ENCODE assay signal across 24 cellular contexts in the genomic region with DNA sequence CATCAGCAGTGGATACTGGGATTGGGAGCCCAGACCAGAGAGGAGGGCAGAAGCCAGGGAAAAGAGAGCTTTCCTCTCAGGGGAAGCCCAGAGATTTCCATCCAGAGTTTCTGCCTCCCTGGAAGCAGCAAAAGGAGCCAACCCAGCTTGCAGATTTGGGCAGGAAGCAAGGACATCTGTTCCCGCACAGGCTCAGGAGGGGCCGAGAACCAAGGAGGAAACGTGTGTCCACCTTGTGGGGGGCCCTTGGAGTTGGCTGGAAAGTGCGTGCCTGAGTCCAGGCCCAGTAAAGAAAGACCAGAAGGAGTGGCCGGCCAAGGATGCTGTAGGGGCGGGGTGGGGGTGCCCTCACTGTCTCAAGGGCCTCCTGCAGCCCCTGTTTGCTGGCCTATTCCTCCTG.
"Had no signal": no experiment of that assay in that cellular context is flagged by ENCODE, and none has a peak within 500 bp of the region (broad histone marks: within the 10 kb centered on the region; RNA-seq: fewer than 3 reads in every experiment).

No MANE protein-coding gene starts in this region.

- H3K27ac ChIP-seq: colonic mucosa, esophagus muscularis mucosa, foreskin keratinocyte, gastroesophageal sphincter, heart left ventricle, neutrophil, parathyroid adenoma, right lobe of liver, thyroid gland had no signal

- H3K36me3 ChIP-seq: colonic mucosa, esophagus muscularis mucosa, gastroesophageal sphincter, heart left ventricle, neutrophil, right lobe of liver, thyroid gland had no signal

- H3K9me3 ChIP-seq: colonic mucosa, esophagus muscularis mucosa, gastroesophageal sphincter, heart left ventricle, neutrophil, right lobe of liver, thyroid gland had no signal

- FAIRE-seq: endothelial cell of umbilical vein, islet of Langerhans had no signal

- H3K4me3 ChIP-seq: colonic mucosa, esophagus muscularis mucosa, gastroesophageal sphincter, heart left ventricle, lung, right lobe of liver, smooth muscle cell, thyroid gland had no signal

- H3K4me1 ChIP-seq: colonic mucosa, esophagus muscularis mucosa, foreskin keratinocyte, parathyroid adenoma, right lobe of liver, thyroid gland had no signal

- DNase-seq: colonic mucosa; effector CD8-positive, alpha-beta T cell; foreskin keratinocyte; heart left ventricle; hippocampal formation; kidney glomerular epithelial cell; left colon; natural killer cell; right lobe of liver; stimulated activated CD4-positive, alpha-beta T cell treated with anti-CD3 and anti-CD28 coated beads, Interleukin-12 subunit alpha, Interleukin-12 subunit beta, amount 100 ng/mL, for 4 hours; stimulated activated CD4-positive, alpha-beta T cell treated with anti-CD3 and anti-CD28 coated beads, Interleukin-1b, Interleukin-23, amount 100 ng/mL, for 48 hours; stimulated activated CD4-positive, alpha-beta T cell treated with anti-CD3 and anti-CD28 coated beads, Interleukin-4, amount 100 ng/mL, for 1 hour; stimulated activated CD8-positive, alpha-beta memory T cell treated with anti-CD3 and anti-CD28 coated beads, Interleukin-4, amount 100 ng/mL, for 48 hours; stimulated activated naive CD4-positive, alpha-beta T cell; stimulated activated naive CD8-positive, alpha-beta T cell treated with anti-CD3 and anti-CD28 coated beads, Interleukin-15, amount 100 ng/mL, for 72 hours; thyroid gland had no signal

- H3K9ac ChIP-seq: parathyroid adenoma had no signal

- ATAC-seq: foreskin keratinocyte; gastroesophageal sphincter; heart left ventricle; left colon; natural killer cell; right lobe of liver; stimulated activated naive CD8-positive, alpha-beta T cell treated with anti-CD3 and anti-CD28 coated beads, Interleukin-15, amount 100 ng/mL, for 72 hours had no signal
